ENCODE assay signal across 13 cellular contexts in genomic region chr19:42466521-42467436, GRCh38. TPM values are rescaled to one million over a fixed set of nuclear protein-coding genes. Genes with fewer than 3 reads are reported as not detected.
DNase-seq lines count a peak whose midpoint lies in the region; ATAC-seq lines count a peak whose summit lies in the region.
"Had no signal": no experiment of that assay in that cellular context is flagged by ENCODE, and none has a peak within 500 bp of the region (broad histone marks: within the 10 kb centered on the region; RNA-seq: fewer than 3 reads in every experiment).

No MANE protein-coding gene starts in this region.

- H3K4me1 Mint-ChIP-seq in activated naive CD8-positive, alpha-beta T cell treated with anti-CD3 and anti-CD28 coated beads, Interleukin-2, amount 50 U/mL, for 24 hours: peaks cover 36% of the 10 kb centered on the region

- no peaks in the 10 kb centered on the region for H3K9me3 Mint-ChIP-seq in activated naive CD8-positive, alpha-beta T cell treated with anti-CD3 and anti-CD28 coated beads, Interleukin-2, amount 50 U/mL, for 24 hours
- H3K9me3 Mint-ChIP-seq: activated T-cell treated with anti-CD3 and anti-CD28 coated beads, Interleukin-2, amount 50 U/mL, for 72 hours; immature natural killer cell had no signal

- no peak overlapping the region for H3K4me3 ChIP-seq in BLaER1
- no peak overlapping the region for H3K4me3 ChIP-seq in GM23248
- no peak overlapping the region for H3K4me3 ChIP-seq in mesenchymal stem cell (ENCODE audit: insufficient read depth in 1 of 2, low read depth in 1 of 2, low read length in 2 of 2)
- H3K4me3 ChIP-seq: SK-N-MC, thoracic aorta had no signal

- H2BK15ac ChIP-seq in mesenchymal stem cell (ENCODE audit: low read depth, poor library complexity, severe bottlenecking): no peak overlapping the region

- in situ Hi-C loops in GM23248 (cut with MboI): no loop called here

- no peaks in the 10 kb centered on the region for H3K9me2 ChIP-seq in GM23248 (ENCODE audit: insufficient read depth)

- H3K4me1 ChIP-seq in BLaER1 (peaks cover 82% of the 10 kb centered on the region), GM23248 (ENCODE audit: insufficient read depth) (peaks cover 23% of the 10 kb centered on the region), mesenchymal stem cell (ENCODE audit: control insufficient read depth, insufficient read depth, low read depth, low read length) (peaks cover 2% of the 10 kb centered on the region)

- H2AK5ac ChIP-seq in mesenchymal stem cell (ENCODE audit: low read length, severe bottlenecking): no peak overlapping the region

- no peaks in the 10 kb centered on the region for H3K9me3 ChIP-seq in BLaER1
- H3K9me3 ChIP-seq in GM23248 (ENCODE audit: low read depth): no peaks in the 10 kb centered on the region
- H3K9me3 ChIP-seq in mesenchymal stem cell (ENCODE audit: control insufficient read depth, low read length): no peaks in the 10 kb centered on the region
- H3K9me3 ChIP-seq: thoracic aorta had no signal

- H3K4ac ChIP-seq in mesenchymal stem cell (ENCODE audit: low read depth in 1 of 2, low read length in 2 of 2): no peak overlapping the region

- no peaks in the 10 kb centered on the region for H3K27me3 ChIP-seq in BLaER1
- peaks cover 20% of the 10 kb centered on the region for H3K27me3 ChIP-seq in GM23248 (replicated peaks; ENCODE audit: insufficient read depth)
- peaks cover 13 to 61% of the 10 kb centered on the region in 2 experiments for H3K27me3 ChIP-seq in mesenchymal stem cell (ENCODE audit: control insufficient read depth in 1 of 2, insufficient read depth in 1 of 2, low read length in 2 of 2)

- H3K4me2 ChIP-seq in BLaER1: peak overlapping the region; percentile 80
- H3K4me2 ChIP-seq in GM23248 (ENCODE audit: unreplicated experiment): no peak overlapping the region
- H3K4me2 ChIP-seq in mesenchymal stem cell (ENCODE audit: low read length, poor library complexity, severe bottlenecking): no peak overlapping the region

- 42 to 46% methylated on average over 6 of the region's 6 CpGs for WGBS in GM23248 (ENCODE audit: low coverage in 1 of 2, low lambda C conversion rate in 2 of 2, missing lambda C conversion rate in 2 of 2), 2 experiments
- WGBS in mesenchymal stem cell: 80% methylated on average over 5 of the region's 6 CpGs

- no peak overlapping the region for H2BK120ac ChIP-seq in mesenchymal stem cell (ENCODE audit: low read depth, low read length)

- H2BK5ac ChIP-seq in mesenchymal stem cell (ENCODE audit: low read depth, low read length, poor library complexity, severe bottlenecking): no peak overlapping the region

- H3K18ac ChIP-seq in mesenchymal stem cell (ENCODE audit: low read depth in 1 of 2, low read length in 2 of 2): no peak overlapping the region

- DNase-seq in GM23248: peak; percentile 28
- DNase-seq in activated naive CD8-positive, alpha-beta T cell treated with anti-CD3 and anti-CD28 coated beads, Interleukin-2, amount 50 U/mL, for 24 hours: no peak
- peak; percentile 7 for DNase-seq in mesenchymal stem cell
- DNase-seq in DMS79 (lab: John Stamatoyannopoulos, UW): no peak
- no peak for DNase-seq in NCI-H1092 treated with DMSO at 0.1 percent for 48 hours (lab: John Stamatoyannopoulos, UW)
- DNase-seq in OCI-M1 (lab: John Stamatoyannopoulos, UW): no peak
- no peak for DNase-seq in NCI-H226
- DNase-seq: activated T-cell treated with anti-CD3 and anti-CD28 coated beads, Interleukin-2, amount 50 U/mL, for 72 hours; effector CD8-positive, alpha-beta T cell; immature natural killer cell had no signal

- peak overlapping the region; percentile 23 for H3K27ac Mint-ChIP-seq in activated naive CD8-positive, alpha-beta T cell treated with anti-CD3 and anti-CD28 coated beads, Interleukin-2, amount 50 U/mL, for 24 hours
- H3K27ac Mint-ChIP-seq: activated T-cell treated with anti-CD3 and anti-CD28 coated beads, Interleukin-2, amount 50 U/mL, for 72 hours had no signal

- no peak overlapping the region for H2AFZ ChIP-seq in GM23248
- no peak overlapping the region for H2AFZ ChIP-seq in mesenchymal stem cell (ENCODE audit: low read depth, low read length)

- H3K36me3 ChIP-seq in BLaER1: no peaks in the 10 kb centered on the region
- H3K36me3 ChIP-seq in GM23248 (ENCODE audit: low read depth): no peaks in the 10 kb centered on the region
- H3K36me3 ChIP-seq in mesenchymal stem cell (ENCODE audit: control insufficient read depth in 1 of 2, insufficient read depth in 2 of 2, low read depth in 1 of 2, low read length in 2 of 2): no peaks in the 10 kb centered on the region
- H3K36me3 ChIP-seq: thoracic aorta had no signal

- H4K8ac ChIP-seq in mesenchymal stem cell (ENCODE audit: low read length): no peak overlapping the region

- no peaks in the 10 kb centered on the region for H4K20me1 ChIP-seq in BLaER1
- H4K20me1 ChIP-seq in GM23248 (ENCODE audit: insufficient read depth): no peaks in the 10 kb centered on the region

- no peak overlapping the region for H3K4me3 Mint-ChIP-seq in activated naive CD8-positive, alpha-beta T cell treated with anti-CD3 and anti-CD28 coated beads, Interleukin-2, amount 50 U/mL, for 24 hours
- H3K4me3 Mint-ChIP-seq: activated T-cell treated with anti-CD3 and anti-CD28 coated beads, Interleukin-2, amount 50 U/mL, for 72 hours; immature natural killer cell had no signal

- no peaks in the 10 kb centered on the region for H3K27me3 Mint-ChIP-seq in activated naive CD8-positive, alpha-beta T cell treated with anti-CD3 and anti-CD28 coated beads, Interleukin-2, amount 50 U/mL, for 24 hours

- H3K9ac ChIP-seq in BLaER1 (peak overlapping the region; percentile 36; the same call in 1 of the 2 replicates), GM23248 (no peak overlapping the region), mesenchymal stem cell (ENCODE audit: low read length) (no peak overlapping the region)

- no peak overlapping the region for H3K23ac ChIP-seq in mesenchymal stem cell (ENCODE audit: low read length in 2 of 2)

- H4K91ac ChIP-seq in mesenchymal stem cell (ENCODE audit: low read length): no peak overlapping the region

- H3F3A ChIP-seq in GM23248 (ENCODE audit: insufficient read depth): peaks cover 17% of the 10 kb centered on the region

- peak overlapping the region; percentile 70 for H3K27ac ChIP-seq in BLaER1
- no peak overlapping the region for H3K27ac ChIP-seq in GM23248
- no peak overlapping the region for H3K27ac ChIP-seq in mesenchymal stem cell (ENCODE audit: low read length, poor library complexity, severe bottlenecking)
- H3K27ac ChIP-seq: SK-N-MC, thoracic aorta had no signal

- no peak overlapping the region for H2BK12ac ChIP-seq in mesenchymal stem cell (ENCODE audit: low read length in 2 of 2)

- no peaks in the 10 kb centered on the region for H3K79me2 ChIP-seq in GM23248 (ENCODE audit: insufficient read depth)

- H3K79me1 ChIP-seq in mesenchymal stem cell (replicated peaks; ENCODE audit: low read length, poor library complexity, severe bottlenecking): no peaks in the 10 kb centered on the region

- no peak overlapping the region for H3K14ac ChIP-seq in mesenchymal stem cell (ENCODE audit: low read length in 2 of 2)

- H3K36me3 Mint-ChIP-seq in activated naive CD8-positive, alpha-beta T cell treated with anti-CD3 and anti-CD28 coated beads, Interleukin-2, amount 50 U/mL, for 24 hours (ENCODE audit: low read depth): no peaks in the 10 kb centered on the region
- H3K36me3 Mint-ChIP-seq: immature natural killer cell had no signal

- ATAC-seq in activated naive CD8-positive, alpha-beta T cell treated with anti-CD3 and anti-CD28 coated beads, Interleukin-2, amount 50 U/mL, for 24 hours: no peak

RNA-seq across cellular contexts. Expression of gene CXCL17, which starts 24.0 kb away (rescaled TPM):
- total RNA-seq in GM23248 (2014; rRNA removed; shearing (Covaris generic)): not detected in 2 replicates
- polyA plus RNA-seq in GM23248 (2016; fragmentation: Nextera tagmentation; extraction: Ambion mirVana): not detected in 2 replicates
- polyA plus RNA-seq in mesenchymal stem cell (2013, experiment 1 of 2): not detected
- not detected for polyA plus RNA-seq in mesenchymal stem cell (2013, experiment 2 of 2)
- total RNA-seq: activated T-cell treated with anti-CD3 and anti-CD28 coated beads, Interleukin-2, amount 50 U/mL, for 72 hours had no signal
- polyA plus RNA-seq: immature natural killer cell had no signal

RNA-seq across cellular contexts. Expression of gene LIPE, which starts 39.6 kb away (rescaled TPM):
- total RNA-seq in GM23248 (2014; rRNA removed; shearing (Covaris generic)): 0.22 and 0.51 TPM in 2 replicates
- polyA plus RNA-seq in GM23248 (2016; fragmentation: Nextera tagmentation; extraction: Ambion mirVana): 0.61 and 1.1 TPM in 2 replicates
- 1.6 TPM for polyA plus RNA-seq in mesenchymal stem cell (2013, experiment 1 of 2)
- polyA plus RNA-seq in mesenchymal stem cell (2013, experiment 2 of 2): 2.0 TPM

Comparison
In these comparisons a context has a peak if more than half of its experiments do, and no peak if none do; other contexts are left out.
1. DNase-seq: peak in GM23248 (single experiment) and mesenchymal stem cell (single experiment); none in activated naive CD8-positive, alpha-beta T cell treated with anti-CD3 and anti-CD28 coated beads, Interleukin-2, amount 50 U/mL, for 24 hours (single experiment), DMS79 (single experiment), NCI-H1092 treated with DMSO at 0.1 percent for 48 hours (single experiment), OCI-M1 (single experiment) and NCI-H226 (single experiment).